ENCODE assay signal across 9 cellular contexts in genomic region chr2:223612501-223612900, GRCh38. TPM values are rescaled to one million over a fixed set of nuclear protein-coding genes. Genes with fewer than 3 reads are reported as not detected.
DNase-seq lines count a peak whose midpoint lies in the region; ATAC-seq and TF ChIP-seq lines count a peak whose summit lies in the region.
"Had no signal": no experiment of that assay in that cellular context is flagged by ENCODE, and none has a peak within 500 bp of the region (broad histone marks: within the 10 kb centered on the region; RNA-seq: fewer than 3 reads in every experiment).

No MANE protein-coding gene starts in this region.

- CTCF ChIA-PET in AG04449 (lab: Yijun Ruan, JAX), result interaction anchor here (1.4 kb wide), 1 partner anchor 641 kb away, joined by 4 read pairs; no protein-coding TSS in a partner anchor

- H3K4me3 ChIP-seq in AG04449 (ENCODE audit: low read depth, low read length) (peak overlapping the region; percentile 41), foreskin fibroblast (ENCODE audit: low read depth in 1 of 2, low read length in 2 of 2) (peak overlapping the region; percentile 28 to 39)

- ATAC-seq in activated CD4-positive, CD25-positive, alpha-beta regulatory T cell treated with anti-CD3 and anti-CD28 coated beads, Interleukin-2, amount 50 U/mL, for 24 hours, result no peak
- no peak for ATAC-seq in HG02642 (IDR thresholded peaks at IDR 0.05; ENCODE audit: poor library complexity, unreplicated experiment)

- H3K27ac ChIP-seq in VCaP, result peak overlapping the region; percentile 29; the same call in 1 of the 2 replicates

- no peaks in the 10 kb centered on the region for H3K27me3 Mint-ChIP-seq in osteocyte (ENCODE audit: unreplicated experiment)

- TF ChIP-seq CTCF in AG04449 (IDR thresholded peaks at IDR 0.05; ENCODE audit: insufficient read depth, low read length, missing control alignments), result no peak
- TF ChIP-seq CTCF in VCaP (conservative IDR thresholded peaks at IDR 0.05), result no peak
- TF ChIP-seq CTCF in foreskin fibroblast (IDR thresholded peaks at IDR 0.05; ENCODE audit: low read depth, low read length), result no peak
- TF ChIP-seq CTCF in osteocyte (IDR thresholded peaks at IDR 0.05), result no peak

- H3K4me1 Mint-ChIP-seq in osteocyte (ENCODE audit: unreplicated experiment), result peaks cover 21% of the 10 kb centered on the region

- H3K9me3 Mint-ChIP-seq in osteocyte (ENCODE audit: unreplicated experiment), result no peaks in the 10 kb centered on the region

- POLR2A ChIA-PET in AG04449 (lab: Yijun Ruan, JAX), result no interaction called here

- peak overlapping the region; percentile 71 for H3K4me3 Mint-ChIP-seq in osteocyte (ENCODE audit: unreplicated experiment)

- H3K27ac Mint-ChIP-seq in osteocyte (ENCODE audit: unreplicated experiment), result peak overlapping the region; percentile 95

- DNase-seq in AG04449 (ENCODE audit: low read depth, low spot score) (no peak), foreskin fibroblast (no peak), osteocyte (ENCODE audit: extremely low spot score, unreplicated experiment) (no peak)
- no peak for DNase-seq in stimulated activated CD4-positive, alpha-beta T cell treated with anti-CD3 and anti-CD28 coated beads, Interleukin-15, amount 100 ng/mL, for 24 hours
- DNase-seq in activated naive CD4-positive, alpha-beta T cell treated with anti-CD3 and anti-CD28 coated beads, Interleukin-2, amount 50 U/mL, for 16 hours, result no peak

- no peaks in the 10 kb centered on the region for H3K36me3 Mint-ChIP-seq in osteocyte (ENCODE audit: unreplicated experiment)
- H3K36me3 Mint-ChIP-seq: CD14-positive monocyte had no signal

RNA-seq across cellular contexts. Expression of gene SCG2, which starts 10.3 kb away (rescaled TPM):
- 132 and 134 TPM in 2 replicates for total RNA-seq in osteocyte
